In genomic region chr22:32775957-32776356, GRCh38 we compare ENCODE assay signal across 1 cellular context.
TF ChIP-seq lines count a peak whose summit lies in the region.

No MANE protein-coding gene starts in this region.

TF ChIP-seq in HepG2, 621 proteins besides CTCF, POLR2A, EP300 and RAD21 (continued from another document):
- TF ChIP-seq, protein P1, sequence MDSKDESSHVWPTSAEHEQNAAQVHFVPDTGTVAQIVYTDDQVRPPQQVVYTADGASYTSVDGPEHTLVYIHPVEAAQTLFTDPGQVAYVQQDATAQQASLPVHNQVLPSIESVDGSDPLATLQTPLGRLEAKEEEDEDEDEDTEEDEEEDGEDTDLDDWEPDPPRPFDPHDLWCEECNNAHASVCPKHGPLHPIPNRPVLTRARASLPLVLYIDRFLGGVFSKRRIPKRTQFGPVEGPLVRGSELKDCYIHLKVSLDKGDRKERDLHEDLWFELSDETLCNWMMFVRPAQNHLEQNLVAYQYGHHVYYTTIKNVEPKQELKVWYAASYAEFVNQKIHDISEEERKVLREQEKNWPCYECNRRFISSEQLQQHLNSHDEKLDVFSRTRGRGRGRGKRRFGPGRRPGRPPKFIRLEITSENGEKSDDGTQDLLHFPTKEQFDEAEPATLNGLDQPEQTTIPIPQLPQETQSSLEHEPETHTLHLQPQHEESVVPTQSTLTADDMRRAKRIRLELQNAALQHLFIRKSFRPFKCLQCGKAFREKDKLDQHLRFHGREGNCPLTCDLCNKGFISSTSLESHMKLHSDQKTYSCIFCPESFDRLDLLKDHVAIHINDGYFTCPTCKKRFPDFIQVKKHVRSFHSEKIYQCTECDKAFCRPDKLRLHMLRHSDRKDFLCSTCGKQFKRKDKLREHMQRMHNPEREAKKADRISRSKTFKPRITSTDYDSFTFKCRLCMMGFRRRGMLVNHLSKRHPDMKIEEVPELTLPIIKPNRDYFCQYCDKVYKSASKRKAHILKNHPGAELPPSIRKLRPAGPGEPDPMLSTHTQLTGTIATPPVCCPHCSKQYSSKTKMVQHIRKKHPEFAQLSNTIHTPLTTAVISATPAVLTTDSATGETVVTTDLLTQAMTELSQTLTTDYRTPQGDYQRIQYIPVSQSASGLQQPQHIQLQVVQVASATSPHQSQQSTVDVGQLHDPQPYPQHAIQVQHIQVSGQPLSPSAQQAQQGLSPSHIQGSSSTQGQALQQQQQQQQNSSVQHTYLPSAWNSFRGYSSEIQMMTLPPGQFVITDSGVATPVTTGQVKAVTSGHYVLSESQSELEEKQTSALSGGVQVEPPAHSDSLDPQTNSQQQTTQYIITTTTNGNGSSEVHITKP (CRISPR knock-in tag; IDR thresholded peaks at IDR 0.05; ENCODE audit: low read depth) = no peak
- TF ChIP-seq, protein P2, sequence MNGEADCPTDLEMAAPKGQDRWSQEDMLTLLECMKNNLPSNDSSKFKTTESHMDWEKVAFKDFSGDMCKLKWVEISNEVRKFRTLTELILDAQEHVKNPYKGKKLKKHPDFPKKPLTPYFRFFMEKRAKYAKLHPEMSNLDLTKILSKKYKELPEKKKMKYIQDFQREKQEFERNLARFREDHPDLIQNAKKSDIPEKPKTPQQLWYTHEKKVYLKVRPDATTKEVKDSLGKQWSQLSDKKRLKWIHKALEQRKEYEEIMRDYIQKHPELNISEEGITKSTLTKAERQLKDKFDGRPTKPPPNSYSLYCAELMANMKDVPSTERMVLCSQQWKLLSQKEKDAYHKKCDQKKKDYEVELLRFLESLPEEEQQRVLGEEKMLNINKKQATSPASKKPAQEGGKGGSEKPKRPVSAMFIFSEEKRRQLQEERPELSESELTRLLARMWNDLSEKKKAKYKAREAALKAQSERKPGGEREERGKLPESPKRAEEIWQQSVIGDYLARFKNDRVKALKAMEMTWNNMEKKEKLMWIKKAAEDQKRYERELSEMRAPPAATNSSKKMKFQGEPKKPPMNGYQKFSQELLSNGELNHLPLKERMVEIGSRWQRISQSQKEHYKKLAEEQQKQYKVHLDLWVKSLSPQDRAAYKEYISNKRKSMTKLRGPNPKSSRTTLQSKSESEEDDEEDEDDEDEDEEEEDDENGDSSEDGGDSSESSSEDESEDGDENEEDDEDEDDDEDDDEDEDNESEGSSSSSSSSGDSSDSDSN (CRISPR knock-in tag; IDR thresholded peaks at IDR 0.05) = no peak
- TF ChIP-seq HOXA3 (CRISPR knock-in tag; IDR thresholded peaks at IDR 0.05) = no peak
- TF ChIP-seq SKI (IDR thresholded peaks at IDR 0.05; ENCODE audit: partially characterized antibody) = no peak
- no peak for TF ChIP-seq ZNF563 (CRISPR knock-in tag; IDR thresholded peaks at IDR 0.05)
- no peak for TF ChIP-seq FOSL1 (CRISPR knock-in tag; IDR thresholded peaks at IDR 0.05; ENCODE audit: borderline replicate concordance)
- TF ChIP-seq BRD4 (CRISPR knock-in tag; IDR thresholded peaks at IDR 0.05) = no peak
- TF ChIP-seq, protein P3, sequence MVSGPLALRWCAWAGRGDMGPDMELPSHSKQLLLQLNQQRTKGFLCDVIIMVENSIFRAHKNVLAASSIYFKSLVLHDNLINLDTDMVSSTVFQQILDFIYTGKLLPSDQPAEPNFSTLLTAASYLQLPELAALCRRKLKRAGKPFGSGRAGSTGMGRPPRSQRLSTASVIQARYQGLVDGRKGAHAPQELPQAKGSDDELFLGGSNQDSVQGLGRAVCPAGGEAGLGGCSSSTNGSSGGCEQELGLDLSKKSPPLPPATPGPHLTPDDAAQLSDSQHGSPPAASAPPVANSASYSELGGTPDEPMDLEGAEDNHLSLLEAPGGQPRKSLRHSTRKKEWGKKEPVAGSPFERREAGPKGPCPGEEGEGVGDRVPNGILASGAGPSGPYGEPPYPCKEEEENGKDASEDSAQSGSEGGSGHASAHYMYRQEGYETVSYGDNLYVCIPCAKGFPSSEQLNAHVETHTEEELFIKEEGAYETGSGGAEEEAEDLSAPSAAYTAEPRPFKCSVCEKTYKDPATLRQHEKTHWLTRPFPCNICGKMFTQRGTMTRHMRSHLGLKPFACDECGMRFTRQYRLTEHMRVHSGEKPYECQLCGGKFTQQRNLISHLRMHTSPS (CRISPR knock-in tag; IDR thresholded peaks at IDR 0.05; ENCODE audit: low read depth) = peak; percentile 75; the same call in 1 of the 2 replicates
- TF ChIP-seq FOXA3 (CRISPR knock-in tag; IDR thresholded peaks at IDR 0.05) = peak; percentile 58; the same call in 1 of the 2 replicates
- TF ChIP-seq ZFP90 (CRISPR knock-in tag; IDR thresholded peaks at IDR 0.05; ENCODE audit: borderline replicate concordance) = no peak
- TF ChIP-seq ZSCAN29 (CRISPR knock-in tag; conservative IDR thresholded peaks at IDR 0.05) = no peak
- TF ChIP-seq MAF1 (CRISPR knock-in tag; IDR thresholded peaks at IDR 0.05; ENCODE audit: borderline replicate concordance) = no peak
- no peak for TF ChIP-seq PTBP1 (IDR thresholded peaks at IDR 0.05; ENCODE audit: low read depth, low read length, poor library complexity, severe bottlenecking)
- TF ChIP-seq, protein P4, sequence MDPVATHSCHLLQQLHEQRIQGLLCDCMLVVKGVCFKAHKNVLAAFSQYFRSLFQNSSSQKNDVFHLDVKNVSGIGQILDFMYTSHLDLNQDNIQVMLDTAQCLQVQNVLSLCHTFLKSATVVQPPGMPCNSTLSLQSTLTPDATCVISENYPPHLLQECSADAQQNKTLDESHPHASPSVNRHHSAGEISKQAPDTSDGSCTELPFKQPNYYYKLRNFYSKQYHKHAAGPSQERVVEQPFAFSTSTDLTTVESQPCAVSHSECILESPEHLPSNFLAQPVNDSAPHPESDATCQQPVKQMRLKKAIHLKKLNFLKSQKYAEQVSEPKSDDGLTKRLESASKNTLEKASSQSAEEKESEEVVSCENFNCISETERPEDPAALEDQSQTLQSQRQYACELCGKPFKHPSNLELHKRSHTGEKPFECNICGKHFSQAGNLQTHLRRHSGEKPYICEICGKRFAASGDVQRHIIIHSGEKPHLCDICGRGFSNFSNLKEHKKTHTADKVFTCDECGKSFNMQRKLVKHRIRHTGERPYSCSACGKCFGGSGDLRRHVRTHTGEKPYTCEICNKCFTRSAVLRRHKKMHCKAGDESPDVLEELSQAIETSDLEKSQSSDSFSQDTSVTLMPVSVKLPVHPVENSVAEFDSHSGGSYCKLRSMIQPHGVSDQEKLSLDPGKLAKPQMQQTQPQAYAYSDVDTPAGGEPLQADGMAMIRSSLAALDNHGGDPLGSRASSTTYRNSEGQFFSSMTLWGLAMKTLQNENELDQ (CRISPR knock-in tag; IDR thresholded peaks at IDR 0.05; ENCODE audit: borderline replicate concordance) = no peak
- TF ChIP-seq STAT5B (CRISPR knock-in tag; IDR thresholded peaks at IDR 0.05) = no peak
- TF ChIP-seq ZNF331 (CRISPR knock-in tag; IDR thresholded peaks at IDR 0.05) = peak; percentile 28; the same call in 1 of the 2 replicates
- TF ChIP-seq TAF1 (CRISPR knock-in tag; IDR thresholded peaks at IDR 0.05) = no peak
- TF ChIP-seq, protein P5, sequence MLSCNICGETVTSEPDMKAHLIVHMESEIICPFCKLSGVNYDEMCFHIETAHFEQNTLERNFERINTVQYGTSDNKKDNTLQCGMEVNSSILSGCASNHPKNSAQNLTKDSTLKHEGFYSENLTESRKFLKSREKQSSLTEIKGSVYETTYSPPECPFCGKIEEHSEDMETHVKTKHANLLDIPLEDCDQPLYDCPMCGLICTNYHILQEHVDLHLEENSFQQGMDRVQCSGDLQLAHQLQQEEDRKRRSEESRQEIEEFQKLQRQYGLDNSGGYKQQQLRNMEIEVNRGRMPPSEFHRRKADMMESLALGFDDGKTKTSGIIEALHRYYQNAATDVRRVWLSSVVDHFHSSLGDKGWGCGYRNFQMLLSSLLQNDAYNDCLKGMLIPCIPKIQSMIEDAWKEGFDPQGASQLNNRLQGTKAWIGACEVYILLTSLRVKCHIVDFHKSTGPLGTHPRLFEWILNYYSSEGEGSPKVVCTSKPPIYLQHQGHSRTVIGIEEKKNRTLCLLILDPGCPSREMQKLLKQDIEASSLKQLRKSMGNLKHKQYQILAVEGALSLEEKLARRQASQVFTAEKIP (CRISPR knock-in tag; IDR thresholded peaks at IDR 0.05; ENCODE audit: borderline replicate concordance) = no peak
- 0 out of 2 replicates have a peak, but pooled peaks have one; percentile 18 for TF ChIP-seq HNF1B (CRISPR knock-in tag; IDR thresholded peaks at IDR 0.05)
- TF ChIP-seq, protein P6, sequence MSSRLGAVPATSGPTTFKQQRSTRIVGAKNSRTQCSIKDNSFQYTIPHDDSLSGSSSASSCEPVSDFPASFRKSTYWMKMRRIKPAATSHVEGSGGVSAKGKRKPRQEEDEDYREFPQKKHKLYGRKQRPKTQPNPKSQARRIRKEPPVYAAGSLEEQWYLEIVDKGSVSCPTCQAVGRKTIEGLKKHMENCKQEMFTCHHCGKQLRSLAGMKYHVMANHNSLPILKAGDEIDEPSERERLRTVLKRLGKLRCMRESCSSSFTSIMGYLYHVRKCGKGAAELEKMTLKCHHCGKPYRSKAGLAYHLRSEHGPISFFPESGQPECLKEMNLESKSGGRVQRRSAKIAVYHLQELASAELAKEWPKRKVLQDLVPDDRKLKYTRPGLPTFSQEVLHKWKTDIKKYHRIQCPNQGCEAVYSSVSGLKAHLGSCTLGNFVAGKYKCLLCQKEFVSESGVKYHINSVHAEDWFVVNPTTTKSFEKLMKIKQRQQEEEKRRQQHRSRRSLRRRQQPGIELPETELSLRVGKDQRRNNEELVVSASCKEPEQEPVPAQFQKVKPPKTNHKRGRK (CRISPR knock-in tag; IDR thresholded peaks at IDR 0.05) = no peak
- no peak for TF ChIP-seq NFIC (IDR thresholded peaks at IDR 0.05; ENCODE audit: low read length)
- peak; percentile 58; the same call in 1 of the 2 replicates for TF ChIP-seq ZNF614 (CRISPR knock-in tag; IDR thresholded peaks at IDR 0.05; ENCODE audit: borderline replicate concordance)
- TF ChIP-seq CEBPB (IDR thresholded peaks at IDR 0.05; ENCODE audit: borderline replicate concordance, low read depth, low read length) = no peak
- TF ChIP-seq MTA3 (CRISPR knock-in tag; IDR thresholded peaks at IDR 0.05) = no peak
- TF ChIP-seq ZNF598 (CRISPR knock-in tag; IDR thresholded peaks at IDR 0.05; ENCODE audit: borderline replicate concordance) = no peak
- TF ChIP-seq NCOR1 (IDR thresholded peaks at IDR 0.05; ENCODE audit: borderline replicate concordance, low read length) = no peak
- TF ChIP-seq, protein P7, sequence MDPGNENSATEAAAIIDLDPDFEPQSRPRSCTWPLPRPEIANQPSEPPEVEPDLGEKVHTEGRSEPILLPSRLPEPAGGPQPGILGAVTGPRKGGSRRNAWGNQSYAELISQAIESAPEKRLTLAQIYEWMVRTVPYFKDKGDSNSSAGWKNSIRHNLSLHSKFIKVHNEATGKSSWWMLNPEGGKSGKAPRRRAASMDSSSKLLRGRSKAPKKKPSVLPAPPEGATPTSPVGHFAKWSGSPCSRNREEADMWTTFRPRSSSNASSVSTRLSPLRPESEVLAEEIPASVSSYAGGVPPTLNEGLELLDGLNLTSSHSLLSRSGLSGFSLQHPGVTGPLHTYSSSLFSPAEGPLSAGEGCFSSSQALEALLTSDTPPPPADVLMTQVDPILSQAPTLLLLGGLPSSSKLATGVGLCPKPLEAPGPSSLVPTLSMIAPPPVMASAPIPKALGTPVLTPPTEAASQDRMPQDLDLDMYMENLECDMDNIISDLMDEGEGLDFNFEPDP (CRISPR knock-in tag; conservative IDR thresholded peaks at IDR 0.05) = no peak
- TF ChIP-seq, protein P8, sequence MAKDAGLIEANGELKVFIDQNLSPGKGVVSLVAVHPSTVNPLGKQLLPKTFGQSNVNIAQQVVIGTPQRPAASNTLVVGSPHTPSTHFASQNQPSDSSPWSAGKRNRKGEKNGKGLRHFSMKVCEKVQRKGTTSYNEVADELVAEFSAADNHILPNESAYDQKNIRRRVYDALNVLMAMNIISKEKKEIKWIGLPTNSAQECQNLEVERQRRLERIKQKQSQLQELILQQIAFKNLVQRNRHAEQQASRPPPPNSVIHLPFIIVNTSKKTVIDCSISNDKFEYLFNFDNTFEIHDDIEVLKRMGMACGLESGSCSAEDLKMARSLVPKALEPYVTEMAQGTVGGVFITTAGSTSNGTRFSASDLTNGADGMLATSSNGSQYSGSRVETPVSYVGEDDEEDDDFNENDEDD (CRISPR knock-in tag; IDR thresholded peaks at IDR 0.05; ENCODE audit: borderline replicate concordance) = no peak
